9 cellular contexts compared by ENCODE assay signal in the genomic region with DNA sequence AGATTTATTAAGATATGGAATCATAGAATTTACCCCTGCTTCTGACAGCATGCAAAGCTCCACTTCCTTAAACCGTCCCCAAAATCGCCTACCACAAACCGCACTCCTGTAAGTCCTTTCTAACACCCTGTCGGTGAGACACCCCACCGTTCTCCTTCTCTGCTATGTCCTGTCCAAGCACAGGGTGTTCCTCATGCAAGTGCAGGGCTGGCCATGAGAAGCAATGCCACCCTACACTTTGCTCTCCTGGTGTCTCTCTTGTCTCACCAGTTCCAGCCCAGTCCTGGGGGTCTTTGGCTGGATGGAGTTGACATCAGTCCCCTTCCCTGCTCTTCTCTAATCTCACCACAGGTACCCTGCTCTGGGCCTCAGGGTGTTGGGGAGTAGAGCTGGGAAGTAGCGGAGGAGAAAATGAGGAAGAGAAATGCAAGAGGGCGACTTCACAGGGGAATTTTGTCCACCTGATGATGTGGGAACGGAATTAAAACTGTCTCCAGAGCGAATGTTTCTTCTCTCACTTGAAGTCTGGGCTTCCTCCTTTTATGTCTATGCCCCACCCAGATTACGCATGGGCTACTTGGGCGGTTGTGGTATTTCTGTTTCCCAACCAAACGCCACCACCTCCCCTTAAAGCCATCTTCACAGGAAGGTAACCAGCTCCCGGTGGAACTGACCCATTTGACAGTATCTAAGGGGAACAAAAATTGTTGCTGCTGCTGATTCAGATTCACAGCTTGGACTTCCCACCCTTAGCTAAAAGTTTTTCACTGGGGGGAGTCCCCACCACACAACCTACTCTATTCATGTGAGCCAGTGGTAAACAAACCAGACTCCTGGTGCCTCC. TPM values are rescaled to one million over a fixed set of nuclear protein-coding genes. Genes with fewer than 3 reads are reported as not detected.
DNase-seq lines count a peak whose midpoint lies in the region; ATAC-seq and TF ChIP-seq lines count a peak whose summit lies in the region.
"Had no signal": no experiment of that assay in that cellular context is flagged by ENCODE, and none has a peak within 500 bp of the region (broad histone marks: within the 10 kb centered on the region; RNA-seq: fewer than 3 reads in every experiment).

No MANE protein-coding gene starts in this region.

- peaks cover 2% of the 10 kb centered on the region for H3K27me3 Mint-ChIP-seq in dendritic cell treated with granulocyte-macrophage colony-stimulating factor and Interleukin-4, amounts not matched to agents 40 ng/mL and 50 ng/mL, for 4 days

- DNase-seq in GM12865 (ENCODE audit: low read depth), result peak; percentile 87
- peak; percentile 64 for DNase-seq in GM20000 (ENCODE audit: low spot score)
- DNase-seq in ureter (ENCODE audit: low spot score), result no peak
- DNase-seq in NCI-H524 treated with DMSO at 0.1 percent for 48 hours (lab: John Stamatoyannopoulos, UW), result no peak
- DNase-seq in GOT3 (lab: John Stamatoyannopoulos, UW), result no peak
- DNase-seq in NCI-H146 treated with DMSO at 0.1 percent for 48 hours (lab: John Stamatoyannopoulos, UW; ENCODE audit: unreplicated experiment), result no peak

- intact Hi-C loops in dendritic cell treated with granulocyte-macrophage colony-stimulating factor and Interleukin-4, amounts not matched to agents 40 ng/mL and 50 ng/mL, for 4 days (cut with micrococcal nuclease), result loop anchor here (1.0 kb wide), 1 partner anchor 22 kb away; no protein-coding TSS in a partner anchor

- peaks cover 56% of the 10 kb centered on the region for H3K4me1 Mint-ChIP-seq in dendritic cell treated with granulocyte-macrophage colony-stimulating factor and Interleukin-4, amounts not matched to agents 40 ng/mL and 50 ng/mL, for 4 days (ENCODE audit: low read depth)

- no peaks in the 10 kb centered on the region for H3K9me3 Mint-ChIP-seq in dendritic cell treated with granulocyte-macrophage colony-stimulating factor and Interleukin-4, amounts not matched to agents 40 ng/mL and 50 ng/mL, for 4 days

- TF ChIP-seq CTCF in GM12865 (IDR thresholded peaks at IDR 0.05; ENCODE audit: insufficient read depth, low read depth, low read length, missing control alignments) (no peak), GM20000 (IDR thresholded peaks at IDR 0.05; ENCODE audit: extremely low read depth, missing control alignments) (no peak)

- H3K4me3 Mint-ChIP-seq in dendritic cell treated with granulocyte-macrophage colony-stimulating factor and Interleukin-4, amounts not matched to agents 40 ng/mL and 50 ng/mL, for 4 days, result peak overlapping the region; percentile 42

- H3K27ac Mint-ChIP-seq in dendritic cell treated with granulocyte-macrophage colony-stimulating factor and Interleukin-4, amounts not matched to agents 40 ng/mL and 50 ng/mL, for 4 days, result peak overlapping the region; percentile 79

- H3K4me3 ChIP-seq in GM12865 (ENCODE audit: low read depth, low read length), result peak overlapping the region; percentile 42

- no peaks in the 10 kb centered on the region for H3K36me3 Mint-ChIP-seq in dendritic cell treated with granulocyte-macrophage colony-stimulating factor and Interleukin-4, amounts not matched to agents 40 ng/mL and 50 ng/mL, for 4 days (ENCODE audit: low read depth)

- peak; percentile 59 for ATAC-seq in HG03457 (IDR thresholded peaks at IDR 0.05; ENCODE audit: unreplicated experiment)
- ATAC-seq: HCT116 had no signal

RNA-seq across cellular contexts. Expression of a gene that starts 49.9 kb away (rescaled TPM):
- 0.08 TPM for total RNA-seq in ureter

Comparison
In these comparisons a context has a peak if more than half of its experiments do, and no peak if none do; other contexts are left out.
1. DNase-seq: peak in GM12865 (single experiment) and GM20000 (single experiment); none in ureter (single experiment), NCI-H524 treated with DMSO at 0.1 percent for 48 hours (single experiment), GOT3 (single experiment) and NCI-H146 treated with DMSO at 0.1 percent for 48 hours (single experiment).